Comparison of ENCODE assay signal across 8 cellular contexts in genomic region chr2:73386342-73386868, GRCh38. TPM values are rescaled to one million over a fixed set of nuclear protein-coding genes. Genes with fewer than 3 reads are reported as not detected.
DNase-seq lines count a peak whose midpoint lies in the region; ATAC-seq and TF ChIP-seq lines count a peak whose summit lies in the region.

No MANE protein-coding gene starts in this region.

- H3K9me3 ChIP-seq in heart right ventricle (no peaks in the 10 kb centered on the region), skeletal muscle tissue (ENCODE audit: control insufficient read depth in 3 of 3, low read length in 3 of 3) (no peaks in the 10 kb centered on the region)

- peak overlapping the region; percentile 62 to 92 (median 78) for H3K4me3 ChIP-seq in heart right ventricle
- peak overlapping the region; percentile 89 to 93 (median 91) for H3K4me3 ChIP-seq in skeletal muscle tissue (ENCODE audit: low read length in 3 of 3)

- no peak for TF ChIP-seq CTCF in WTC11 (IDR thresholded peaks at IDR 0.05)
- no peak for TF ChIP-seq CTCF in heart right ventricle (IDR thresholded peaks at IDR 0.05)

- peak overlapping the region; percentile 80 to 93 (median 89) for H3K9ac ChIP-seq in skeletal muscle tissue (ENCODE audit: low read depth in 1 of 3, low read length in 3 of 3)

- H3K36me3 ChIP-seq in heart right ventricle (no peaks in the 10 kb centered on the region), skeletal muscle tissue (ENCODE audit: control insufficient read depth in 3 of 3, insufficient read depth in 3 of 3, low read length in 3 of 3) (no peaks in the 10 kb centered on the region)

- POLR2A ChIA-PET in WTC11 (lab: Charles Lee) = interaction anchor here (0.8 kb wide), 1 partner anchor 152 kb away, joined by 3 read pairs; the partner anchor contains the start of gene CCT7

- H3K4me3 Mint-ChIP-seq in WTC11 = peak overlapping the region; percentile 94

- CTCF ChIA-PET in WTC11 (lab: Charles Lee) = interaction anchor here (1.3 to 2.2 kb wide), 2 partner anchors 20 to 95 kb away, joined by 3 to 16 read pairs; no protein-coding TSS in a partner anchor

- H3K27me3 ChIP-seq in heart right ventricle = no peaks in the 10 kb centered on the region
- H3K27me3 ChIP-seq in skeletal muscle tissue (ENCODE audit: control insufficient read depth in 3 of 3, insufficient read depth in 3 of 3, low read length in 3 of 3) = no peaks in the 10 kb centered on the region

- H3K4me1 Mint-ChIP-seq in WTC11 = peaks cover 17% of the 10 kb centered on the region

- no peaks in the 10 kb centered on the region for H3K36me3 Mint-ChIP-seq in WTC11

- DNase-seq in activated CD4-positive, CD25-positive, alpha-beta regulatory T cell (lab: John Stamatoyannopoulos, UW) = no peak
- DNase-seq in WTC11 (ENCODE audit: low spot score) (no peak), heart right ventricle (no peak), islet precursor cell (no peak)
- DNase-seq in stimulated activated CD4-positive, alpha-beta T cell treated with anti-CD3 and anti-CD28 coated beads, Interleukin-1b, Interleukin-23, amount 100 ng/mL, for 48 hours = no peak

- peak; percentile 1 to 2 for ATAC-seq in activated CD4-positive, CD25-positive, alpha-beta regulatory T cell treated with anti-CD3 and anti-CD28 coated beads, Interleukin-2, amount 50 U/mL, for 24 hours
- ATAC-seq in HG02943 (IDR thresholded peaks at IDR 0.05; ENCODE audit: low read depth, unreplicated experiment) (peak; percentile 20), WTC11 (no peak; the same call in 1 of the 2 replicates), heart right ventricle (peak in 4 of 8 donors; percentile 1 to 10 (median 4))

- intact Hi-C loops in heart right ventricle (cut with DNase I) = no loop called here

- peak overlapping the region; percentile 57 to 93 (median 90) for H3K27ac ChIP-seq in heart right ventricle
- H3K27ac ChIP-seq in skeletal muscle tissue (ENCODE audit: low read depth, low read length) = peak overlapping the region; percentile 69

- peak overlapping the region; percentile 93 for H3K27ac Mint-ChIP-seq in WTC11

- H3K27me3 Mint-ChIP-seq in WTC11 (ENCODE audit: low read depth) = peaks cover 27% of the 10 kb centered on the region

- 0% methylated on average over 24 of the region's 24 CpGs for WGBS in heart right ventricle, 2 donors

- peaks cover 4 to 24% (median 17%) of the 10 kb centered on the region in 9 donors for H3K4me1 ChIP-seq in heart right ventricle
- peaks cover 14 to 22% (median 16%) of the 10 kb centered on the region in 3 donors for H3K4me1 ChIP-seq in skeletal muscle tissue (ENCODE audit: control insufficient read depth in 3 of 3, insufficient read depth in 3 of 3, low read length in 3 of 3)

- no peaks in the 10 kb centered on the region for H3K9me3 Mint-ChIP-seq in WTC11

TF ChIP-seq in WTC11, 78 proteins besides CTCF, POLR2A, EP300 and RAD21:
- TF ChIP-seq CREM (CRISPR knock-in tag; IDR thresholded peaks at IDR 0.05) (0 out of 2 replicates have a peak, but pooled peaks have one; percentile 22), ZNF425 (CRISPR knock-in tag; conservative IDR thresholded peaks at IDR 0.05) (no peak), ZNF396 (CRISPR knock-in tag; IDR thresholded peaks at IDR 0.05; ENCODE audit: borderline replicate concordance) (no peak), ZNF263 (CRISPR knock-in tag; IDR thresholded peaks at IDR 0.05; ENCODE audit: low read depth) (no peak), ZNF416 (CRISPR knock-in tag; IDR thresholded peaks at IDR 0.05) (no peak), FOXP1 (CRISPR knock-in tag; IDR thresholded peaks at IDR 0.05; ENCODE audit: borderline replicate concordance) (no peak), USF2 (CRISPR knock-in tag; IDR thresholded peaks at IDR 0.05) (no peak), TCF7 (CRISPR knock-in tag; IDR thresholded peaks at IDR 0.05; ENCODE audit: low read depth) (no peak), SMAD3 (CRISPR knock-in tag; IDR thresholded peaks at IDR 0.05; ENCODE audit: borderline replicate concordance) (peak; percentile 80; the same call in 1 of the 2 replicates), TEAD1 (CRISPR knock-in tag; IDR thresholded peaks at IDR 0.05) (no peak), ZNF232 (CRISPR knock-in tag; IDR thresholded peaks at IDR 0.05) (0 out of 2 replicates have a peak, but pooled peaks have one; percentile 16), FOXP4 (CRISPR knock-in tag; IDR thresholded peaks at IDR 0.05) (peak; percentile 7), FOXJ3 (CRISPR knock-in tag; IDR thresholded peaks at IDR 0.05; ENCODE audit: borderline replicate concordance) (no peak)

RNA-seq across cellular contexts. Expression of gene ALMS1, which starts 0.8 kb away (rescaled TPM):
- total RNA-seq in WTC11 (2021) = 29.2 to 37.3 TPM (median 34.7 TPM) in 3 replicates
- 10 to 100 TPM in 6 of 10 donors, 1 to 10 TPM in 4; 4.7 to 16.9 (median 10.9) TPM for total RNA-seq in heart right ventricle
- 1 to 10 TPM; 3.8 to 5.7 TPM for polyA plus RNA-seq in heart right ventricle
- total RNA-seq in skeletal muscle tissue = 17.7 TPM
